In genomic region chr9:133459476-133460404, GRCh38 we compare ENCODE assay signal across 8 cellular contexts. TPM values are rescaled to one million over a fixed set of nuclear protein-coding genes. Genes with fewer than 3 reads are reported as not detected.
DNase-seq lines count a peak whose midpoint lies in the region; ATAC-seq, FAIRE-seq and TF ChIP-seq lines count a peak whose summit lies in the region.

TSS of gene CACFD1 (plus strand) at chr9:133459978. CDS start at chr9:133460067, 89 bp downstream.

- no peaks in the 10 kb centered on the region for H3K79me2 ChIP-seq in mammary epithelial cell (ENCODE audit: insufficient read depth, low read length)

- peak within 1 kb of the TSS; percentile 70 for H3K4me2 ChIP-seq in A549
- H3K4me2 ChIP-seq in mammary epithelial cell (ENCODE audit: insufficient read depth, low read depth, low read length), result peak within 1 kb of the TSS; percentile 92

- TF ChIP-seq RAD21 in A549 (conservative IDR thresholded peaks at IDR 0.05 in 1 of 2, IDR thresholded peaks at IDR 0.05 in 1 of 2), result no peak

- FAIRE-seq in A549 (lab: Jason Lieb, UNC), result no peak

- TF ChIP-seq CTCF in A549 (IDR thresholded peaks at IDR 0.05) (no peak), WERI-Rb-1 (IDR thresholded peaks at IDR 0.05; ENCODE audit: low read depth, low read length) (no peak), mammary epithelial cell (conservative IDR thresholded peaks at IDR 0.05 in 1 of 2, IDR thresholded peaks at IDR 0.05 in 1 of 2; ENCODE audit: extremely low read depth in 1 of 2, insufficient read depth in 1 of 2, low read depth in 1 of 2, low read length in 2 of 2) (no peak)

- 0% methylated on average over 15 of the region's 86 CpGs for WGBS in A549 (ENCODE audit: missing lambda C conversion rate)
- WGBS in mammary epithelial cell (ENCODE audit: low coverage, missing lambda C conversion rate), result 3% methylated on average over 13 of the region's 86 CpGs

- CTCF ChIA-PET in A549 (lab: Yijun Ruan, JAX), result interaction anchor here (0.8 to 12.2 kb wide), 5 partner anchors 10 to 100 kb away, joined by 3 to 58 read pairs (median 3); no protein-coding TSS in a partner anchor
- CTCF ChIA-PET in mammary epithelial cell (lab: Charles Lee; ENCODE audit: low non-redundant PET), result interaction anchor here (0.7 kb wide), 1 partner anchor 102 kb away, joined by 7 read pairs; no protein-coding TSS in a partner anchor

- H3K4me3 ChIP-seq in A549 (peak within 1 kb of the TSS; percentile 78), WERI-Rb-1 (ENCODE audit: low read depth, low read length) (peak within 1 kb of the TSS; percentile 56), mammary epithelial cell (replicated peaks in 1 of 3; ENCODE audit: insufficient read depth in 1 of 3, low read depth in 2 of 3, low read length in 3 of 3) (peak within 1 kb of the TSS; percentile 66 to 86 (median 66)), skin epidermis (peak within 1 kb of the TSS; percentile 44 to 88 (median 70))

- H3K27me3 ChIP-seq in WERI-Rb-1 (ENCODE audit: insufficient read depth, low read depth, severe bottlenecking), result no peaks in the 10 kb centered on the region
- H3K27me3 ChIP-seq in mammary epithelial cell (ENCODE audit: insufficient read depth, low read length), result no peaks in the 10 kb centered on the region

- dilution Hi-C loops in mammary epithelial cell (cut with HindIII; ENCODE audit: low sequenced_read_pairs), result loop anchor here (5.0 kb wide), 1 partner anchor 37 kb away; the partner anchor contains the start of gene ADAMTS13

- no peaks in the 10 kb centered on the region for H4K20me1 ChIP-seq in mammary epithelial cell (ENCODE audit: insufficient read depth, low read length)

- H3K36me3 ChIP-seq in WERI-Rb-1 (peaks cover 9% of the 10 kb centered on the region), mammary epithelial cell (ENCODE audit: insufficient read depth, low read length) (no peaks in the 10 kb centered on the region)

- H3K9me3 ChIP-seq in A549 (no peaks in the 10 kb centered on the region), WERI-Rb-1 (ENCODE audit: severe bottlenecking) (no peaks in the 10 kb centered on the region), mammary epithelial cell (replicated peaks; ENCODE audit: insufficient read depth, low read length) (no peaks in the 10 kb centered on the region)

- peak within 1 kb of the TSS; percentile 97 to 98 for H3K27ac ChIP-seq in A549
- H3K27ac ChIP-seq in WERI-Rb-1, result peak within 1 kb of the TSS; percentile 99
- peak within 1 kb of the TSS; percentile 55 for H3K27ac ChIP-seq in mammary epithelial cell (ENCODE audit: insufficient read depth, low read depth, low read length)
- peak within 1 kb of the TSS; percentile 46 to 93 (median 86) for H3K27ac ChIP-seq in skin epidermis

- H3K4me1 ChIP-seq in A549 (peaks cover 16% of the 10 kb centered on the region), mammary epithelial cell (ENCODE audit: insufficient read depth, low read length) (peaks cover 10% of the 10 kb centered on the region)

- POLR2A ChIA-PET in A549 (lab: Yijun Ruan, JAX), result interaction anchor here (0.6 to 2.0 kb wide), 18 partner anchors 9 to 948 kb away, joined by 3 to 14 read pairs (median 4); partner anchors contain the start of genes GTF3C5, MED22, REXO4 and RPL7A

- in situ Hi-C loops in mammary epithelial cell (cut with MboI; ENCODE audit: low sequenced_read_pairs in 2 of 2), result no loop called here

- H2AFZ ChIP-seq in mammary epithelial cell (ENCODE audit: low read depth, low read length), result peak within 1 kb of the TSS; percentile 90

- BruUV-seq in mammary epithelial cell (replicated peaks; lab: Mats Ljungman, UMichigan), result no TSS peak

- peak; percentile 62 for TF ChIP-seq POLR2A in A549 (IDR thresholded peaks at IDR 0.05; ENCODE audit: low read length)

- peak within 1 kb of the TSS; percentile 71 for H3K9ac ChIP-seq in mammary epithelial cell (ENCODE audit: insufficient read depth, low read length)

- intact Hi-C loops in mammary epithelial cell (cut with micrococcal nuclease), result loop anchor here (1.0 to 2.0 kb wide), 2 partner anchors 20 to 41 kb away; partner anchors contain the start of genes REXO4 and SLC2A6

- peak; percentile 95 to 97 for DNase-seq in A549 (ENCODE audit: low read depth in 1 of 2, low spot score in 1 of 2)
- peak; percentile 99 for DNase-seq in NCI-H2171 treated with DMSO at 0.1 percent for 48 hours (lab: John Stamatoyannopoulos, UW)
- DNase-seq in WERI-Rb-1, result peak; percentile 99
- DNase-seq in mammary epithelial cell, result peak; percentile 91
- peak; percentile 97 for DNase-seq in iPS-NIHi11 (ENCODE audit: low spot score)

- no peak for TF ChIP-seq EP300 in A549 (IDR thresholded peaks at IDR 0.05)

- ATAC-seq in A549 (peak; percentile 82 to 91), GM18867 (IDR thresholded peaks at IDR 0.05; ENCODE audit: unreplicated experiment) (peak; percentile 71), HG03103 (IDR thresholded peaks at IDR 0.05; ENCODE audit: low read depth, unreplicated experiment) (peak; percentile 57)

TF ChIP-seq in A549, 52 proteins besides CTCF, POLR2A, EP300 and RAD21:
- TF ChIP-seq RARB (CRISPR knock-in tag; IDR thresholded peaks at IDR 0.05), result no peak
- TF ChIP-seq RFX5 (IDR thresholded peaks at IDR 0.05), result no peak
- TF ChIP-seq HOXA7 (CRISPR knock-in tag; IDR thresholded peaks at IDR 0.05), result no peak
- no peak for TF ChIP-seq HOXB5 (CRISPR knock-in tag; IDR thresholded peaks at IDR 0.05)
- TF ChIP-seq BCL3 (IDR thresholded peaks at IDR 0.05), result peak; percentile 54; the same call in 1 of the 3 replicates
- no peak for TF ChIP-seq FOSL2 (IDR thresholded peaks at IDR 0.05)
- TF ChIP-seq FOSL2 (CRISPR knock-in tag; IDR thresholded peaks at IDR 0.05), result no peak
- 0 out of 2 replicates have a peak, but pooled peaks have one; percentile 49 for TF ChIP-seq E2F6 (IDR thresholded peaks at IDR 0.05; ENCODE audit: borderline replicate concordance, low read depth)
- no peak for TF ChIP-seq TFCP2L1 (CRISPR knock-in tag; IDR thresholded peaks at IDR 0.05)
- 0 out of 2 replicates have a peak, but pooled peaks have one; percentile 43 for TF ChIP-seq TP53 (CRISPR knock-in tag; IDR thresholded peaks at IDR 0.05)
- peak; percentile 79 for TF ChIP-seq PHF8 (IDR thresholded peaks at IDR 0.05; ENCODE audit: borderline replicate concordance, low read depth)
- TF ChIP-seq JUNB (IDR thresholded peaks at IDR 0.05), result no peak
- no peak for TF ChIP-seq EHMT2 (IDR thresholded peaks at IDR 0.05; ENCODE audit: low read depth)
- no peak for TF ChIP-seq HMGXB4 (CRISPR knock-in tag; IDR thresholded peaks at IDR 0.05; ENCODE audit: borderline replicate concordance)
- TF ChIP-seq CHD2 (IDR thresholded peaks at IDR 0.05; ENCODE audit: low read length, partially characterized antibody), result no peak
- TF ChIP-seq EHF (CRISPR knock-in tag; IDR thresholded peaks at IDR 0.05), result no peak
- TF ChIP-seq JUN (IDR thresholded peaks at IDR 0.05), result peak; percentile 49 to 55; a peak in 2 of 5 replicates
- TF ChIP-seq HDAC2 (IDR thresholded peaks at IDR 0.05), result no peak

RNA-seq across cellular contexts. Expression of gene CACFD1, which starts in this region (rescaled TPM):
- 6.2 and 8.0 TPM in 2 replicates for polyA plus RNA-seq in A549 (2011; rRNA removed)
- polyA plus RNA-seq in A549 (2012; cell fraction: cytosol; rRNA removed), result 4.4 and 7.0 TPM in 2 replicates
- polyA plus RNA-seq in A549 (2012; cell fraction: nucleus; rRNA removed), result 7.1 and 7.4 TPM in 2 replicates
- polyA plus RNA-seq in A549 (2017; fragmentation: RNase III; extraction: RNeasy Plus Mini Kit Qiagen cat#74134 plus additional on column Dnase treatment), result 3.1 to 5.2 TPM (median 5.0 TPM) in 3 replicates
- 9.4 and 11.5 TPM in 2 replicates for polyA minus RNA-seq in A549 (2011; rRNA and poly(A)+ RNA removed)
- 1 to 10 TPM; 4.4 to 6.8 TPM for total RNA-seq in mammary epithelial cell
- polyA plus RNA-seq in mammary epithelial cell, result 2.3 TPM
- polyA minus RNA-seq in mammary epithelial cell, result 19.3 TPM

Comparison
In these comparisons a context has a peak if more than half of its experiments do, and no peak if none do; other contexts are left out.
1. Peak in every context shown above with its lines: DNase-seq, ATAC-seq, H3K4me3 ChIP-seq and H3K27ac ChIP-seq.